ENCODE assay signal across 8 cellular contexts in the genomic region with DNA sequence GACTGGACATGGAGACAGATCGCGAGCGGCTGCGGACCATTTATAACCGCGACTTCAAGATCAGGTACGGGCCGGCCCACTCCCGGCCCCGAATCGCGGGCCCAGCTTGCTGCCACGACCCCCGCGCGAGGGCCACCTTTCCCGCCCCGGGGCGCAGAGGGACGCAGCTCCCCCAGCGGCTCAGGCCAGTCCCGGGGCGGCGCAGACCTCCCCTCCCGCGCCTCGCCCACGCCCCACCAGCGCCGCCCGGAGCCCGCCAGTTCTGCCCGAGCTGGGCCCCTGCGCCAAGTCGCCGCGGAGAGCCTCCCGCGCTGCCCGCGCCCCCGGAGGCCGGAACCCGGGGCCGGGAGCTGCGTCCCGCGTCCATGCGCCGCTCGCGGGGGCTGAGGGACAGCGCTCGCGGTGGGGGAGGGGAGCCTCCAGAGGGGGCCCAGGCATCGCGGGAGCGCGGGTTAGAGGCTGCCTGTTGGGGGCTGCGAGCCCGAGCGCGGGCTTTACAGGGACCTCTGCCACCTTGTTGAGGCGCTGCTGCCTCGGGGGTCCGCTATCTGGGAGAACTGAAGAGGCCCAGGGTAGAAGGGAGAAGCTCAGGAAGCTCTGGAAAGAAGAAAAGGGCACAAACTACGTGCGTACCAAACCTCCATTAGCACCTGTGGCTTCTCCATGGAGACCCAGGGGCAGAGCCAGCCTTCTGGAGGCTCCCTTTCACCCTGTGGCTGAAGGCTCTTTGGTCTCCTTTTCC. TPM values are rescaled to one million over a fixed set of nuclear protein-coding genes. Genes with fewer than 3 reads are reported as not detected.
A peak's percentile ranks its signal among the peaks of the same experiment; 100 is the strongest.
DNase-seq lines count a peak whose midpoint lies in the region; ATAC-seq and TF ChIP-seq lines count a peak whose summit lies in the region.

No MANE protein-coding gene starts in this region.

- H3K9me3 ChIP-seq in T-helper 17 cell (ENCODE audit: control insufficient read depth, low read length, poor library complexity, severe bottlenecking): no peaks in the 10 kb centered on the region
- no peaks in the 10 kb centered on the region for H3K9me3 ChIP-seq in iPS-20b (ENCODE audit: insufficient read depth, low read depth, low read length)
- no peaks in the 10 kb centered on the region for H3K9me3 ChIP-seq in smooth muscle cell (replicated peaks; ENCODE audit: low read depth)

- peak overlapping the region; percentile 86 for H3K9ac ChIP-seq in iPS-20b (ENCODE audit: low read depth, low read length)
- peak overlapping the region; percentile 83 for H3K9ac ChIP-seq in smooth muscle cell (ENCODE audit: low read depth)

- peaks cover 12% of the 10 kb centered on the region for H3K36me3 ChIP-seq in iPS-20b (ENCODE audit: insufficient read depth, low read depth, low read length)
- peaks cover 5% of the 10 kb centered on the region for H3K36me3 ChIP-seq in smooth muscle cell (ENCODE audit: low read depth)

- H3K27ac ChIP-seq in C4-2B: peak overlapping the region; percentile 84
- H3K27ac ChIP-seq in iPS-20b (ENCODE audit: low read length): peak overlapping the region; percentile 60
- peak overlapping the region; percentile 70 for H3K27ac ChIP-seq in smooth muscle cell (ENCODE audit: low read depth)

- H3K4me1 Mint-ChIP-seq in T-helper 17 cell: peaks cover 57% of the 10 kb centered on the region

- H3K4me3 ChIP-seq in iPS-20b (ENCODE audit: low read length) (peak overlapping the region; percentile 85), smooth muscle cell (peak overlapping the region; percentile 95)

- peaks cover 12% of the 10 kb centered on the region for H4K20me1 ChIP-seq in smooth muscle cell (ENCODE audit: low read depth)

- peak overlapping the region; percentile 96 for H3K4me2 ChIP-seq in smooth muscle cell

- H3K27me3 ChIP-seq in iPS-20b (ENCODE audit: insufficient read depth, low read length) (peaks cover 14% of the 10 kb centered on the region), smooth muscle cell (ENCODE audit: low read depth) (no peaks in the 10 kb centered on the region)

- ATAC-seq in GM19452 (IDR thresholded peaks at IDR 0.05; ENCODE audit: unreplicated experiment): peak; percentile 36
- peak; percentile 40 for ATAC-seq in T-helper 17 cell

- peak overlapping the region; percentile 54 for H2AFZ ChIP-seq in smooth muscle cell (ENCODE audit: low read depth)

- H3K4me1 ChIP-seq in iPS-20b (ENCODE audit: insufficient read depth, low read length) (peaks cover 34% of the 10 kb centered on the region), smooth muscle cell (ENCODE audit: low read depth) (peaks cover 3% of the 10 kb centered on the region)

- H3K36me3 Mint-ChIP-seq in T-helper 17 cell (ENCODE audit: low read depth): peaks cover 6% of the 10 kb centered on the region

- peaks cover 22% of the 10 kb centered on the region for H3F3A ChIP-seq in smooth muscle cell (ENCODE audit: low read depth)

- DNase-seq in HT1080 (ENCODE audit: low read depth) (peak; percentile 23), T-helper 17 cell (peak; percentile 18 to 35 (median 25)), astrocyte of the hippocampus (ENCODE audit: low read depth, low spot score) (peak; percentile 79), smooth muscle cell (lab: John Stamatoyannopoulos, UW; ENCODE audit: unreplicated experiment) (peak; percentile 63), RPMI8226 (no peak)

- H3K27ac Mint-ChIP-seq in T-helper 17 cell: peak overlapping the region; percentile 99

- under 1% methylated on average over 45 of the region's 68 CpGs for WGBS in smooth muscle cell (ENCODE audit: low lambda C conversion rate)

- no peaks in the 10 kb centered on the region for H3K27me3 Mint-ChIP-seq in T-helper 17 cell

- peak; percentile 34 for TF ChIP-seq CTCF in C4-2B (conservative IDR thresholded peaks at IDR 0.05)
- no peak for TF ChIP-seq CTCF in smooth muscle cell (IDR thresholded peaks at IDR 0.05; ENCODE audit: borderline replicate concordance, insufficient read depth, poor library complexity, severe bottlenecking)

- H3K4me3 Mint-ChIP-seq in T-helper 17 cell: peak overlapping the region; percentile 99

- peaks cover 44% of the 10 kb centered on the region for H3K79me2 ChIP-seq in smooth muscle cell (ENCODE audit: low read depth)

RNA-seq across cellular contexts. Expression of a gene that starts 0.7 kb away (rescaled TPM):
- 41.5 and 58.9 TPM in 2 replicates for total RNA-seq in HT1080 (2014; rRNA removed; shearing (Covaris generic))
- polyA plus RNA-seq in HT1080 (2015; cell fraction: cytosol; rRNA removed): 22.2 and 24.7 TPM in 2 replicates
- 171 and 191 TPM in 2 replicates for polyA plus RNA-seq in HT1080 (2015; cell fraction: nucleus; rRNA removed)
- total RNA-seq in T-helper 17 cell (10 to 100 TPM; 72.5 to 72.7 TPM), smooth muscle cell (36.9 and 40.4 TPM in 2 replicates)
- 56.8 and 60.6 TPM in 2 replicates for polyA plus RNA-seq in smooth muscle cell

RNA-seq across cellular contexts. Expression of a gene that starts 31.8 kb away (rescaled TPM):
- total RNA-seq in HT1080 (2014; rRNA removed; shearing (Covaris generic)): 325 and 423 TPM in 2 replicates
- 414 and 484 TPM in 2 replicates for polyA plus RNA-seq in HT1080 (2015; cell fraction: cytosol; rRNA removed)
- polyA plus RNA-seq in HT1080 (2015; cell fraction: nucleus; rRNA removed): 222 and 239 TPM in 2 replicates
- 10 to 100 TPM; 16.9 to 34.4 TPM for total RNA-seq in T-helper 17 cell
- total RNA-seq in smooth muscle cell: 270 and 303 TPM in 2 replicates
- polyA plus RNA-seq in smooth muscle cell: 518 and 596 TPM in 2 replicates

RNA-seq across cellular contexts. Expression of a gene that starts 40.0 kb away (rescaled TPM):
- 0.27 and 0.59 TPM in 2 replicates for total RNA-seq in HT1080 (2014; rRNA removed; shearing (Covaris generic))
- 0.99 and 1.1 TPM in 2 replicates for polyA plus RNA-seq in HT1080 (2015; cell fraction: cytosol; rRNA removed)
- 1.6 and 1.8 TPM in 2 replicates for polyA plus RNA-seq in HT1080 (2015; cell fraction: nucleus; rRNA removed)
- total RNA-seq in T-helper 17 cell (under 1 TPM; 0.20 to 0.42 TPM), smooth muscle cell (0.40 and 1.2 TPM in 2 replicates)
- 4.7 and 5.2 TPM in 2 replicates for polyA plus RNA-seq in smooth muscle cell

RNA-seq across cellular contexts. Expression of a gene that starts 55.5 kb away (rescaled TPM):
- 240 and 250 TPM in 2 replicates for total RNA-seq in HT1080 (2014; rRNA removed; shearing (Covaris generic))
- polyA plus RNA-seq in HT1080 (2015; cell fraction: cytosol; rRNA removed): 165 and 188 TPM in 2 replicates
- 186 and 199 TPM in 2 replicates for polyA plus RNA-seq in HT1080 (2015; cell fraction: nucleus; rRNA removed)
- total RNA-seq in T-helper 17 cell: 100 to 1,000 TPM; 203 to 224 TPM
- total RNA-seq in smooth muscle cell: 238 and 264 TPM in 2 replicates
- polyA plus RNA-seq in smooth muscle cell: 100 and 114 TPM in 2 replicates

RNA-seq across cellular contexts. Expression of a gene that starts 56.2 kb away (rescaled TPM):
- total RNA-seq in HT1080 (2014; rRNA removed; shearing (Covaris generic)): 19.3 and 23.3 TPM in 2 replicates
- polyA plus RNA-seq in HT1080 (2015; cell fraction: cytosol; rRNA removed): 21.8 and 22.3 TPM in 2 replicates
- polyA plus RNA-seq in HT1080 (2015; cell fraction: nucleus; rRNA removed): 37.3 and 44.1 TPM in 2 replicates
- total RNA-seq in T-helper 17 cell (10 to 100 TPM; 18.0 to 21.2 TPM), smooth muscle cell (17.2 and 28.0 TPM in 2 replicates)
- 11.8 and 16.3 TPM in 2 replicates for polyA plus RNA-seq in smooth muscle cell
